ENCODE assay signal across 12 cellular contexts in the genomic region with DNA sequence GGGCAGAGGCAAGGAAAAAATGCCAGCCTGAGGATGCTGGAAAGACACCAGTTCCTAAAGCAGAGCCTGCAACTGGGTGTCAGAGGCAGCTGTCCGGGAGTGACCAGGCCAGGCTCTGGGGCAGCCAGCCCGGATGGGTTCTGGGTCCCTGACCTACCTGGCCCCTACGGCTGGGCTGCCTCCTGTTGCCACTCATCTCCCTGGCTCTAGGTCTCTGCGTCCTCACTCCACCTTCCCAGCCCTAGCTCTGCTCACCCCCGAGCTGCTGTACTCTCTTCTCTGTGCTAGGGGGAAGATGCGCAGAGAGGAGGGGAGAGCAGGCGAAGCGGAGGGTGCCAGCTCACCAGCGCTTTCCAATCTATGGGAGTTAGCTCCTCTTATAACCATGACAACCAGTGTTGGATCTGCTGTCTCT. TPM values are rescaled to one million over a fixed set of nuclear protein-coding genes. Genes with fewer than 3 reads are reported as not detected.
A peak's percentile ranks its signal among the peaks of the same experiment; 100 is the strongest.
DNase-seq lines count a peak whose midpoint lies in the region; ATAC-seq and TF ChIP-seq lines count a peak whose summit lies in the region.
"Had no signal": no experiment of that assay in that cellular context is flagged by ENCODE, and none has a peak within 500 bp of the region (broad histone marks: within the 10 kb centered on the region; RNA-seq: fewer than 3 reads in every experiment).

No MANE protein-coding gene starts in this region.

- H3K79me2 ChIP-seq in H9 (ENCODE audit: insufficient read depth, low read length) = peaks cover 23% of the 10 kb centered on the region

- no peaks in the 10 kb centered on the region for H3K9me3 ChIP-seq in H9 (ENCODE audit: control insufficient read depth, low read depth, low read length)
- no peaks in the 10 kb centered on the region for H3K9me3 ChIP-seq in gastroesophageal sphincter

- no CpG with 5 or more reads among the region's 9 CpGs for WGBS in H9 (ENCODE audit: extremely low coverage, insufficient read length, low lambda C conversion rate)
- WGBS in gastroesophageal sphincter (ENCODE audit: low coverage in 1 of 2), 2 donors = 60% methylated on average over 1 of the region's 9 CpGs; no CpG with 5 or more reads in 1 of the 2 donors

- no peak overlapping the region for H3K23ac ChIP-seq in H9 (ENCODE audit: insufficient read length, low read depth, low read length)

- no peak overlapping the region for H4K5ac ChIP-seq in H9 (ENCODE audit: insufficient read length, low read depth, low read length)

- no peaks in the 10 kb centered on the region for H3K9me3 Mint-ChIP-seq in H9
- no peaks in the 10 kb centered on the region for H3K9me3 Mint-ChIP-seq in activated CD4-positive, alpha-beta memory T cell treated with anti-CD3 and anti-CD28 coated beads for 36 hours

- H3T11ph ChIP-seq in H9 (ENCODE audit: low read length) = no peak overlapping the region

- H4K20me1 ChIP-seq in H9 (ENCODE audit: control insufficient read depth, insufficient read depth, insufficient read length) = peaks cover 3% of the 10 kb centered on the region

- H3K27ac ChIP-seq in H9 (ENCODE audit: insufficient read length, low read depth, low read length) = no peak overlapping the region
- peak overlapping the region in 3 of 4 donors; percentile 89 to 97 (median 93) for H3K27ac ChIP-seq in gastroesophageal sphincter
- H3K27ac ChIP-seq in skin epidermis = peak overlapping the region in 18 of 21 experiments; percentile 9 to 82 (median 66)

- H3K18ac ChIP-seq in H9 (ENCODE audit: insufficient read length, low read depth, low read length) = no peak overlapping the region

- no peak overlapping the region for H3K4ac ChIP-seq in H9 (ENCODE audit: low read depth, low read length)

- H2BK15ac ChIP-seq in H9 (ENCODE audit: low read depth, low read length) = no peak overlapping the region

- H3K4me3 ChIP-seq in gastroesophageal sphincter (no peak overlapping the region), skin epidermis (no peak overlapping the region)

- POLR2A ChIA-PET in activated CD4-positive, alpha-beta memory T cell treated with anti-CD3 and anti-CD28 coated beads for 36 hours (lab: Charles Lee) = interaction anchor here (3.9 kb wide), 1 partner anchor 8 kb away, joined by 26 read pairs; a partner anchor contains a TSS

- no peak overlapping the region for H2BK5ac ChIP-seq in H9 (ENCODE audit: insufficient read length, low read length)

- no peak overlapping the region for H3K4me2 ChIP-seq in H9 (ENCODE audit: insufficient read depth, insufficient read length, low read length)

- H3K14ac ChIP-seq in H9 (ENCODE audit: insufficient read depth, low read length) = no peak overlapping the region

- no peaks in the 10 kb centered on the region for H3K23me2 ChIP-seq in H9 (ENCODE audit: insufficient read length, low read depth, low read length, poor library complexity, severe bottlenecking)

- TF ChIP-seq CTCF in H9 (conservative IDR thresholded peaks at IDR 0.05) (no peak), gastroesophageal sphincter (IDR thresholded peaks at IDR 0.05) (no peak)

- peaks cover 3% of the 10 kb centered on the region for H3K79me1 ChIP-seq in H9 (ENCODE audit: insufficient read depth, low read depth, low read length, poor library complexity, severe bottlenecking)

- no peak overlapping the region for H3K56ac ChIP-seq in H9 (ENCODE audit: insufficient read length, low read depth, low read length)

- DNase-seq in H9 (no peak), NCI-H510A (lab: John Stamatoyannopoulos, UW) (no peak), ureter (ENCODE audit: low spot score) (no peak)
- DNase-seq in activated CD4-positive, alpha-beta memory T cell treated with anti-CD3 and anti-CD28 coated beads for 36 hours = no peak
- DNase-seq: activated CD4-positive, CD25-positive, alpha-beta regulatory T cell; effector CD4-positive, alpha-beta T cell; NCI-H2081 treated with DMSO at 0.1 percent for 48 hours had no signal

- no peak overlapping the region for H2BK120ac ChIP-seq in H9 (ENCODE audit: low read depth, low read length, poor library complexity, severe bottlenecking)

- TF ChIP-seq EP300 in gastroesophageal sphincter (IDR thresholded peaks at IDR 0.05) = no peak

- peaks cover 56 to 73% of the 10 kb centered on the region in 2 experiments for H3K4me1 Mint-ChIP-seq in H9
- H3K4me1 Mint-ChIP-seq in activated CD4-positive, alpha-beta memory T cell treated with anti-CD3 and anti-CD28 coated beads for 36 hours (ENCODE audit: low read depth) = peaks cover 72% of the 10 kb centered on the region

- H4K91ac ChIP-seq in H9 (ENCODE audit: insufficient read length, low read depth, low read length) = no peak overlapping the region

- intact Hi-C loops in activated CD4-positive, alpha-beta memory T cell treated with anti-CD3 and anti-CD28 coated beads for 36 hours (cut with micrococcal nuclease) = no loop called here

- no peaks in the 10 kb centered on the region for H3K27me3 Mint-ChIP-seq in H9 (ENCODE audit: low read depth)
- H3K27me3 Mint-ChIP-seq in activated CD4-positive, alpha-beta memory T cell treated with anti-CD3 and anti-CD28 coated beads for 36 hours = no peaks in the 10 kb centered on the region

- peaks cover 26 to 73% (median 68%) of the 10 kb centered on the region in 3 experiments for H3K36me3 Mint-ChIP-seq in H9 (ENCODE audit: insufficient read depth in 1 of 3, low read depth in 3 of 3)
- peaks cover 55% of the 10 kb centered on the region for H3K36me3 Mint-ChIP-seq in activated CD4-positive, alpha-beta memory T cell treated with anti-CD3 and anti-CD28 coated beads for 36 hours

- H2AFZ ChIP-seq in H9 (ENCODE audit: low read length) = no peak overlapping the region

- H4K8ac ChIP-seq in H9 (replicated peaks; ENCODE audit: insufficient read length, low read depth, low read length) = no peak overlapping the region

- H3K27me3 ChIP-seq in H9 (ENCODE audit: insufficient read depth, low read length) = no peaks in the 10 kb centered on the region
- no peaks in the 10 kb centered on the region for H3K27me3 ChIP-seq in gastroesophageal sphincter

- H3K36me3 ChIP-seq in gastroesophageal sphincter = peaks cover 0 to 37% of the 10 kb centered on the region in 2 donors

- CTCF ChIA-PET in activated CD4-positive, alpha-beta memory T cell treated with anti-CD3 and anti-CD28 coated beads for 36 hours (lab: Charles Lee) = interaction anchor here (5.8 kb wide), 1 partner anchor 10 kb away, joined by 32 read pairs; a partner anchor contains a TSS

- no peak overlapping the region for H2AK5ac ChIP-seq in H9 (ENCODE audit: insufficient read length, low read length)

- TF ChIP-seq POLR2A in gastroesophageal sphincter (IDR thresholded peaks at IDR 0.05) = no peak

- ATAC-seq in gastroesophageal sphincter = no peak
- no peak for ATAC-seq in GM21825 (IDR thresholded peaks at IDR 0.05; ENCODE audit: unreplicated experiment)
- ATAC-seq in GM19455 (IDR thresholded peaks at IDR 0.05; ENCODE audit: unreplicated experiment) = no peak
- ATAC-seq: left lobe of liver had no signal

- H3K4me3 Mint-ChIP-seq in H9 = no peak overlapping the region
- H3K4me3 Mint-ChIP-seq in activated CD4-positive, alpha-beta memory T cell treated with anti-CD3 and anti-CD28 coated beads for 36 hours = no peak overlapping the region

- H3K27ac Mint-ChIP-seq in H9 = peak overlapping the region; percentile 75 to 89 (median 82); a peak in 3 of 7 replicates
- H3K27ac Mint-ChIP-seq in activated CD4-positive, alpha-beta memory T cell treated with anti-CD3 and anti-CD28 coated beads for 36 hours = peak overlapping the region; percentile 88

- H3K9ac ChIP-seq in H9 (ENCODE audit: extremely low read depth, insufficient read length, low read length) = no peak overlapping the region

- H2BK12ac ChIP-seq in H9 (ENCODE audit: insufficient read length, low read depth, low read length) = no peak overlapping the region

- H3K4me1 ChIP-seq in H9 (ENCODE audit: insufficient read depth, low read length) (peaks cover 18% of the 10 kb centered on the region), gastroesophageal sphincter (peaks cover 18 to 91% (median 75%) of the 10 kb centered on the region in 3 donors)

- H2BK20ac ChIP-seq in H9 (ENCODE audit: low read depth, low read length, poor library complexity, severe bottlenecking) = no peak overlapping the region

RNA-seq across cellular contexts. Expression of a gene that starts 9.0 kb away (rescaled TPM):
- total RNA-seq in H9 (2021) (103 and 111 TPM in 2 replicates), gastroesophageal sphincter (10 to 100 TPM; 69.7 to 94.0 (median 82.6) TPM), ureter (104 TPM)
- total RNA-seq in activated CD4-positive, alpha-beta memory T cell treated with anti-CD3 and anti-CD28 coated beads for 36 hours = 100 to 1,000 TPM; 165 to 174 TPM

RNA-seq across cellular contexts. Expression of a gene that starts 27.9 kb away (rescaled TPM):
- total RNA-seq in H9 (2021) = not detected in 2 replicates
- total RNA-seq in activated CD4-positive, alpha-beta memory T cell treated with anti-CD3 and anti-CD28 coated beads for 36 hours = not detected
- total RNA-seq in gastroesophageal sphincter = under 1 TPM in 1 of 4 donors, not detected in 3; 0.27 TPM
- not detected for total RNA-seq in ureter
- total RNA-seq: left lobe of liver had no signal

RNA-seq across cellular contexts. Expression of a gene that starts 35.2 kb away (rescaled TPM):
- 57.6 and 57.7 TPM in 2 replicates for total RNA-seq in H9 (2021)
- total RNA-seq in activated CD4-positive, alpha-beta memory T cell treated with anti-CD3 and anti-CD28 coated beads for 36 hours = 10 to 100 TPM; 66.1 to 70.2 TPM
- total RNA-seq in gastroesophageal sphincter = 10 to 100 TPM; 20.4 to 57.4 (median 34.6) TPM
- total RNA-seq in ureter = 83.8 TPM

RNA-seq across cellular contexts. Expression of a gene that starts 51.4 kb away (rescaled TPM):
- total RNA-seq in H9 (2021) (170 and 172 TPM in 2 replicates), gastroesophageal sphincter (100 to 1,000 TPM; 103 to 157 (median 146) TPM), ureter (189 TPM)
- 100 to 1,000 TPM; 171 to 175 TPM for total RNA-seq in activated CD4-positive, alpha-beta memory T cell treated with anti-CD3 and anti-CD28 coated beads for 36 hours

RNA-seq across cellular contexts. Expression of a gene that starts 58.2 kb away (rescaled TPM):
- 26.4 and 27.4 TPM in 2 replicates for total RNA-seq in H9 (2021)
- 10 to 100 TPM; 19.1 to 21.1 TPM for total RNA-seq in activated CD4-positive, alpha-beta memory T cell treated with anti-CD3 and anti-CD28 coated beads for 36 hours
- 10 to 100 TPM; 25.0 to 37.1 (median 30.0) TPM for total RNA-seq in gastroesophageal sphincter
- 29.8 TPM for total RNA-seq in ureter
